ENCODE assay signal across 20 cellular contexts in genomic region chr15:67094001-67094826, GRCh38. TPM values are rescaled to one million over a fixed set of nuclear protein-coding genes. Genes with fewer than 3 reads are reported as not detected.
DNase-seq lines count a peak whose midpoint lies in the region; ATAC-seq and TF ChIP-seq lines count a peak whose summit lies in the region.
"Had no signal": no experiment of that assay in that cellular context is flagged by ENCODE, and none has a peak within 500 bp of the region (broad histone marks: within the 10 kb centered on the region; RNA-seq: fewer than 3 reads in every experiment).

No MANE protein-coding gene starts in this region.

- H3K27ac ChIP-seq in OCI-LY3 (ENCODE audit: low read length): no peak overlapping the region
- H3K27ac ChIP-seq: lower lobe of right lung, pancreas had no signal

- peaks cover 72 to 84% of the 10 kb centered on the region in 2 donors for H3K4me1 Mint-ChIP-seq in natural killer cell treated with Interleukin-12 subunit alpha and Interleukin-12 subunit beta and Interleukin-15 and Interleukin-18, amount 100 ng/mL, for 72 hours (ENCODE audit: low read depth in 2 of 2)
- peaks cover 76 to 83% of the 10 kb centered on the region in 2 donors for H3K4me1 Mint-ChIP-seq in natural killer cell
- peaks cover 0 to 88% of the 10 kb centered on the region in 2 donors for H3K4me1 Mint-ChIP-seq in stimulated activated naive B cell treated with anti-CD40 and anti-IgM and Interleukin-4, amounts not matched to agents 10 μg/mL and 1 μg/mL and 100 μg/mL, for 72 hours

- peaks cover 10% of the 10 kb centered on the region for H3K36me3 ChIP-seq in OCI-LY3 (replicated peaks; ENCODE audit: low read depth, low read length)
- H3K36me3 ChIP-seq: pancreas had no signal

- H3K27ac Mint-ChIP-seq in natural killer cell treated with Interleukin-12 subunit alpha and Interleukin-12 subunit beta and Interleukin-15 and Interleukin-18, amount 100 ng/mL, for 72 hours: no peak overlapping the region
- H3K27ac Mint-ChIP-seq in natural killer cell: peak overlapping the region in 1 of 2 donors; percentile 91
- H3K27ac Mint-ChIP-seq in stimulated activated naive B cell treated with anti-CD40 and anti-IgM and Interleukin-4, amounts not matched to agents 10 μg/mL and 1 μg/mL and 100 μg/mL, for 72 hours: peak overlapping the region; percentile 96

- H2AFZ ChIP-seq in OCI-LY3 (ENCODE audit: low read depth, low read length): no peak overlapping the region

- peaks cover 30% of the 10 kb centered on the region for H4K20me1 ChIP-seq in OCI-LY3 (ENCODE audit: insufficient read depth, low read length)

- no peak for ATAC-seq in natural killer cell treated with Interleukin-12 subunit alpha and Interleukin-12 subunit beta and Interleukin-15 and Interleukin-18, amount 100 ng/mL, for 72 hours
- ATAC-seq in natural killer cell: no peak
- no peak for ATAC-seq in stimulated activated naive B cell treated with anti-CD40 and anti-IgM and Interleukin-4, amounts not matched to agents 10 μg/mL and 1 μg/mL and 100 μg/mL, for 72 hours (replicated peaks)
- no peak for ATAC-seq in HG03039 (IDR thresholded peaks at IDR 0.05; ENCODE audit: unreplicated experiment)
- no peak for ATAC-seq in GM21576 (IDR thresholded peaks at IDR 0.05; ENCODE audit: unreplicated experiment)
- ATAC-seq: T-cell had no signal

- intact Hi-C loops in natural killer cell (cut with micrococcal nuclease): no loop called here

- H3K36me3 Mint-ChIP-seq in natural killer cell treated with Interleukin-12 subunit alpha and Interleukin-12 subunit beta and Interleukin-15 and Interleukin-18, amount 100 ng/mL, for 72 hours: peaks cover 6% of the 10 kb centered on the region
- H3K36me3 Mint-ChIP-seq in natural killer cell: no peaks in the 10 kb centered on the region
- peaks cover 28 to 37% of the 10 kb centered on the region in 2 donors for H3K36me3 Mint-ChIP-seq in stimulated activated naive B cell treated with anti-CD40 and anti-IgM and Interleukin-4, amounts not matched to agents 10 μg/mL and 1 μg/mL and 100 μg/mL, for 72 hours

- no peak overlapping the region for H3K9ac ChIP-seq in OCI-LY3 (ENCODE audit: low read length)

- no peak for TF ChIP-seq CTCF in natural killer cell (IDR thresholded peaks at IDR 0.05)
- no peak for TF ChIP-seq CTCF in OCI-LY3 (IDR thresholded peaks at IDR 0.05; ENCODE audit: low read depth, low read length)
- TF ChIP-seq CTCF in epithelial cell of esophagus (IDR thresholded peaks at IDR 0.05; ENCODE audit: insufficient read depth, low read depth, low read length, missing control alignments): no peak

- no peak for DNase-seq in natural killer cell treated with Interleukin-12 subunit alpha and Interleukin-12 subunit beta and Interleukin-15 and Interleukin-18, amount 100 ng/mL, for 72 hours (ENCODE audit: low spot score)
- DNase-seq in natural killer cell: no peak
- peak; percentile 69 for DNase-seq in epithelial cell of esophagus (ENCODE audit: low read depth)
- DNase-seq in stimulated activated naive B cell treated with anti-CD40 and anti-IgM and Interleukin-4, amounts not matched to agents 10 μg/mL and 1 μg/mL and 100 μg/mL, for 72 hours: no peak
- DNase-seq in NCI-H2107 treated with DMSO at 0.1 percent for 48 hours (lab: John Stamatoyannopoulos, UW; ENCODE audit: unreplicated experiment): no peak
- DNase-seq: activated effector memory CD4-positive, alpha-beta T cell treated with anti-CD3 and anti-CD28 coated beads, Interleukin-2, amount 50 U/mL, for 16 hours; Calu3; cerebellar nuclear complex; effector memory CD4-positive, alpha-beta T cell; HFFc6; NCI-H226; pancreas; stimulated activated CD4-positive, alpha-beta T cell treated with anti-CD3 and anti-CD28 coated beads, Interleukin-4, amount 100 ng/mL, for 4 hours had no signal

- H3K4me3 Mint-ChIP-seq in natural killer cell treated with Interleukin-12 subunit alpha and Interleukin-12 subunit beta and Interleukin-15 and Interleukin-18, amount 100 ng/mL, for 72 hours: peak overlapping the region; percentile 10
- no peak overlapping the region for H3K4me3 Mint-ChIP-seq in natural killer cell
- H3K4me3 Mint-ChIP-seq in stimulated activated naive B cell treated with anti-CD40 and anti-IgM and Interleukin-4, amounts not matched to agents 10 μg/mL and 1 μg/mL and 100 μg/mL, for 72 hours: peak overlapping the region; percentile 63 to 70
- H3K4me3 Mint-ChIP-seq: HFFc6, T-cell had no signal

- peaks cover 0 to 3% of the 10 kb centered on the region in 2 donors for H3K27me3 Mint-ChIP-seq in natural killer cell treated with Interleukin-12 subunit alpha and Interleukin-12 subunit beta and Interleukin-15 and Interleukin-18, amount 100 ng/mL, for 72 hours
- no peaks in the 10 kb centered on the region for H3K27me3 Mint-ChIP-seq in natural killer cell (ENCODE audit: low read depth in 2 of 2)
- no peaks in the 10 kb centered on the region for H3K27me3 Mint-ChIP-seq in stimulated activated naive B cell treated with anti-CD40 and anti-IgM and Interleukin-4, amounts not matched to agents 10 μg/mL and 1 μg/mL and 100 μg/mL, for 72 hours
- H3K27me3 Mint-ChIP-seq: T-cell had no signal

- H3K27me3 ChIP-seq in OCI-LY3 (ENCODE audit: low read depth, low read length): peaks cover 36% of the 10 kb centered on the region
- H3K27me3 ChIP-seq: heart left ventricle, pancreas had no signal

- H3K4me2 ChIP-seq in OCI-LY3 (ENCODE audit: low read length): peak overlapping the region; percentile 81

- H3K4me3 ChIP-seq in OCI-LY3 (ENCODE audit: low read length) (peak overlapping the region; percentile 53; the same call in 1 of the 2 replicates), epithelial cell of esophagus (ENCODE audit: low read length) (no peak overlapping the region)
- H3K4me3 ChIP-seq: heart left ventricle, lower lobe of right lung, pancreas, skin epidermis had no signal

- H3K79me2 ChIP-seq in OCI-LY3 (ENCODE audit: low read length): no peaks in the 10 kb centered on the region; the same call in 1 of the 2 replicates

- H3K9me3 Mint-ChIP-seq in natural killer cell treated with Interleukin-12 subunit alpha and Interleukin-12 subunit beta and Interleukin-15 and Interleukin-18, amount 100 ng/mL, for 72 hours: no peaks in the 10 kb centered on the region
- H3K9me3 Mint-ChIP-seq in natural killer cell: no peaks in the 10 kb centered on the region
- H3K9me3 Mint-ChIP-seq in stimulated activated naive B cell treated with anti-CD40 and anti-IgM and Interleukin-4, amounts not matched to agents 10 μg/mL and 1 μg/mL and 100 μg/mL, for 72 hours: no peaks in the 10 kb centered on the region
- H3K9me3 Mint-ChIP-seq: HFFc6, T-cell had no signal

- no peaks in the 10 kb centered on the region for H3K9me3 ChIP-seq in OCI-LY3 (ENCODE audit: insufficient read depth, low read length)
- H3K9me3 ChIP-seq: heart left ventricle, lower lobe of right lung, pancreas had no signal

- H3K4me1 ChIP-seq in OCI-LY3 (ENCODE audit: low read length): peaks cover 47% of the 10 kb centered on the region

RNA-seq across cellular contexts. Expression of gene SMAD3, which starts 28.8 kb away (rescaled TPM):
- 10 to 100 TPM; 13.5 to 47.4 TPM for total RNA-seq in natural killer cell treated with Interleukin-12 subunit alpha and Interleukin-12 subunit beta and Interleukin-15 and Interleukin-18, amount 100 ng/mL, for 72 hours
- 10 to 100 TPM; 47.1 to 72.6 (median 63.0) TPM for total RNA-seq in natural killer cell
